ENCODE assay signal across 12 cellular contexts in the genomic region with DNA sequence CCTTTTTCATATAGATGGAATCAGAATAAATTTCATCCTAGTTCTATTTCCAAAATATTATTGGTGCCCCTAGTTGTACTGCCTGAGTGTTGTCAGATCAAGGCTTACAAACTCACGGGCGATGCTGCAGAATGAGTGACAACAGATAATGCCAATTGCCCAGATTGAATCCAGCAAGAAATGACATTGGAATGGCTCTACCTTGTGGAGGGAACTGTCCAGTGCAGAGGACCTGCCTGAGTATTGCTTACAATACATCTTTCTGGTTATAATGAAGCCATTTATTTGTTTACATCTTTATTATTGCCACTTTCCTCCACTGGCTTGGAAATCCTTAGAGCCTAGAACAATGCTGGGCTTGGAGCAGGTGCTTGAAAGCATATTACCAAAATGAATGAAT. TPM values are rescaled to one million over a fixed set of nuclear protein-coding genes. Genes with fewer than 3 reads are reported as not detected.
A peak's percentile ranks its signal among the peaks of the same experiment; 100 is the strongest.
DNase-seq lines count a peak whose midpoint lies in the region; ATAC-seq and TF ChIP-seq lines count a peak whose summit lies in the region.
"Had no signal": no experiment of that assay in that cellular context is flagged by ENCODE, and none has a peak within 500 bp of the region (broad histone marks: within the 10 kb centered on the region; RNA-seq: fewer than 3 reads in every experiment).

No MANE protein-coding gene starts in this region.

- peak; percentile 16 for DNase-seq in Caki2 (ENCODE audit: low read depth)
- DNase-seq in MV-4-11 (lab: John Stamatoyannopoulos, UW) = peak; percentile 5
- no peak for DNase-seq in epithelial cell of proximal tubule (ENCODE audit: low read depth)
- DNase-seq in ovary = no peak
- DNase-seq in CD8-positive, alpha-beta T cell = no peak
- no peak for DNase-seq in activated CD4-positive, alpha-beta T cell treated with anti-CD3 and anti-CD28 coated beads for 48 hours
- DNase-seq in iPS-NIHi11 (ENCODE audit: low spot score) = no peak
- DNase-seq: KG1, pancreas, T-cell had no signal

- H3K27me3 ChIP-seq in ovary = no peaks in the 10 kb centered on the region
- H3K27me3 ChIP-seq in CD8-positive, alpha-beta T cell (ENCODE audit: insufficient read depth, low read length) = no peaks in the 10 kb centered on the region
- H3K27me3 ChIP-seq: pancreas had no signal

- H3K36me3 Mint-ChIP-seq in CD8-positive, alpha-beta T cell = no peaks in the 10 kb centered on the region
- H3K36me3 Mint-ChIP-seq: T-cell had no signal

- H3K27ac Mint-ChIP-seq in CD8-positive, alpha-beta T cell = no peak overlapping the region
- H3K27ac Mint-ChIP-seq: activated T-helper 17 cell treated with anti-CD3 and anti-CD28 coated beads, Interleukin-2, amount 50 U/mL, for 72 hours; T-cell had no signal

- intact Hi-C loops in ovary (cut with DNase I) = loop anchor here in 1 of 4 donors (10.0 kb wide), 1 partner anchor 109 kb away; no protein-coding TSS in a partner anchor
- intact Hi-C loops in CD8-positive, alpha-beta T cell (cut with DNase I, micrococcal nuclease) = no loop called here

- no peak overlapping the region for H3K27ac ChIP-seq in ovary
- no peak overlapping the region for H3K27ac ChIP-seq in CD8-positive, alpha-beta T cell (ENCODE audit: low read depth, low read length)
- H3K27ac ChIP-seq: pancreas had no signal

- H3K4me3 Mint-ChIP-seq in CD8-positive, alpha-beta T cell = no peak overlapping the region
- H3K4me3 Mint-ChIP-seq: activated T-helper 17 cell treated with anti-CD3 and anti-CD28 coated beads, Interleukin-2, amount 50 U/mL, for 72 hours; T-cell had no signal

- CTCF ChIA-PET in CD8-positive, alpha-beta T cell (lab: Charles Lee) = no interaction called here

- H3K36me3 ChIP-seq in ovary = no peaks in the 10 kb centered on the region
- no peaks in the 10 kb centered on the region for H3K36me3 ChIP-seq in CD8-positive, alpha-beta T cell (ENCODE audit: insufficient read depth, low read length)
- H3K36me3 ChIP-seq: pancreas had no signal

- H3K4me1 ChIP-seq in ovary (ENCODE audit: insufficient read depth) = peaks cover 11% of the 10 kb centered on the region
- peaks cover 39% of the 10 kb centered on the region for H3K4me1 ChIP-seq in CD8-positive, alpha-beta T cell (ENCODE audit: insufficient read depth, low read length)
- H3K4me1 ChIP-seq: pancreas had no signal

- peaks cover 53% of the 10 kb centered on the region for H3K4me1 Mint-ChIP-seq in CD8-positive, alpha-beta T cell (ENCODE audit: low read depth)
- H3K4me1 Mint-ChIP-seq: activated T-helper 17 cell treated with anti-CD3 and anti-CD28 coated beads, Interleukin-2, amount 50 U/mL, for 72 hours had no signal

- no peaks in the 10 kb centered on the region for H3K9me3 Mint-ChIP-seq in CD8-positive, alpha-beta T cell
- H3K9me3 Mint-ChIP-seq: activated T-helper 17 cell treated with anti-CD3 and anti-CD28 coated beads, Interleukin-2, amount 50 U/mL, for 72 hours; T-cell had no signal

- TF ChIP-seq CTCF in epithelial cell of proximal tubule (conservative IDR thresholded peaks at IDR 0.05; ENCODE audit: low read depth, low read length) (peak; percentile 76), ovary (IDR thresholded peaks at IDR 0.05) (peak in 2 of 3 donors; percentile 8 to 11)
- no peak for TF ChIP-seq CTCF in CD8-positive, alpha-beta T cell (IDR thresholded peaks at IDR 0.05)

- in situ Hi-C loops in Caki2 (cut with HindIII; ENCODE audit: low pct_unique_long_range_greater_than_20kb, low sequenced_read_pairs) = no loop called here

- no peak for TF ChIP-seq EP300 in ovary (IDR thresholded peaks at IDR 0.05)

- POLR2A ChIA-PET in CD8-positive, alpha-beta T cell (lab: Charles Lee) = no interaction called here

- no peak for ATAC-seq in CD8-positive, alpha-beta T cell
- no peak for ATAC-seq in HG03457 (IDR thresholded peaks at IDR 0.05; ENCODE audit: unreplicated experiment)
- ATAC-seq: activated T-helper 17 cell treated with anti-CD3 and anti-CD28 coated beads, Interleukin-2, amount 50 U/mL, for 72 hours; T-cell had no signal

- no peaks in the 10 kb centered on the region for H3K9me3 ChIP-seq in ovary
- no peaks in the 10 kb centered on the region for H3K9me3 ChIP-seq in CD8-positive, alpha-beta T cell (ENCODE audit: low read length)
- H3K9me3 ChIP-seq: pancreas had no signal

- no peak for TF ChIP-seq POLR2A in ovary (IDR thresholded peaks at IDR 0.05)

- 68 to 83% (median 81%) methylated on average over 2 of the region's 2 CpGs for WGBS in ovary, 3 donors

- H3K27me3 Mint-ChIP-seq in CD8-positive, alpha-beta T cell (ENCODE audit: low read depth) = no peaks in the 10 kb centered on the region
- H3K27me3 Mint-ChIP-seq: activated T-helper 17 cell treated with anti-CD3 and anti-CD28 coated beads, Interleukin-2, amount 50 U/mL, for 72 hours had no signal

- H3K4me3 ChIP-seq in epithelial cell of proximal tubule (ENCODE audit: low read depth, low read length) = no peak overlapping the region
- H3K4me3 ChIP-seq in ovary = no peak overlapping the region
- no peak overlapping the region for H3K4me3 ChIP-seq in CD8-positive, alpha-beta T cell (ENCODE audit: low read depth, low read length)
- H3K4me3 ChIP-seq: pancreas had no signal

RNA-seq across cellular contexts. Expression of a gene that starts 7.8 kb away (rescaled TPM):
- 0.78 and 3.2 TPM in 2 replicates for total RNA-seq in Caki2 (2014; rRNA removed; shearing (Covaris generic); ENCODE audit: low replicate concordance)
- 5.4 and 12.6 TPM in 2 replicates for total RNA-seq in epithelial cell of proximal tubule
- total RNA-seq in ovary = 1 to 10 TPM in 4 of 7 donors, under 1 TPM in 3; 0.15 to 8.7 (median 3.2) TPM
- 1 to 10 TPM; 1.1 TPM for polyA plus RNA-seq in ovary
- total RNA-seq in CD8-positive, alpha-beta T cell = not detected

Comparison
In these comparisons a context has a peak if more than half of its experiments do, and no peak if none do; other contexts are left out.
1. DNase-seq: peak in Caki2 (single experiment) and MV-4-11 (single experiment); none in epithelial cell of proximal tubule (single experiment), ovary (0 of 5), CD8-positive, alpha-beta T cell (0 of 7), activated CD4-positive, alpha-beta T cell treated with anti-CD3 and anti-CD28 coated beads for 48 hours (single experiment) and iPS-NIHi11 (single experiment).